Comparison of ENCODE assay signal across 12 cellular contexts in genomic region chr17:57553991-57554825, GRCh38.
DNase-seq lines count a peak whose midpoint lies in the region; ATAC-seq and TF ChIP-seq lines count a peak whose summit lies in the region.
"Had no signal": no experiment of that assay in that cellular context is flagged by ENCODE, and none has a peak within 500 bp of the region (broad histone marks: within the 10 kb centered on the region; RNA-seq: fewer than 3 reads in every experiment).

No MANE protein-coding gene starts in this region.

- DNase-seq in amniotic epithelial cell (ENCODE audit: low read depth): peak; percentile 91
- peak; percentile 19 for DNase-seq in kidney tubule cell (ENCODE audit: low spot score)
- no peak for DNase-seq in A172 (ENCODE audit: low spot score)
- no peak for DNase-seq in activated naive CD4-positive, alpha-beta T cell treated with anti-CD3 and anti-CD28 coated beads, Interleukin-2, amount 10 ng/mL, durations not matched to agents 7 days and 5 days
- DNase-seq in T-helper 9 cell: no peak
- DNase-seq: CD8-positive, alpha-beta memory T cell; NCI-H526 treated with DMSO at 0.1 percent for 48 hours had no signal

- TF ChIP-seq POLR2A in GM18505 (IDR thresholded peaks at IDR 0.05; ENCODE audit: borderline replicate concordance, extremely low read depth, insufficient read depth, insufficient read length): no peak

- H3K27me3 Mint-ChIP-seq in activated naive CD4-positive, alpha-beta T cell treated with anti-CD3 and anti-CD28 coated beads, Interleukin-2, amount 10 ng/mL, durations not matched to agents 7 days and 5 days: no peaks in the 10 kb centered on the region
- H3K27me3 Mint-ChIP-seq: CD8-positive, alpha-beta memory T cell had no signal

- H3K27ac Mint-ChIP-seq in activated naive CD4-positive, alpha-beta T cell treated with anti-CD3 and anti-CD28 coated beads, Interleukin-2, amount 10 ng/mL, durations not matched to agents 7 days and 5 days: no peak overlapping the region

- H3K9me3 ChIP-seq in HUES64 (ENCODE audit: insufficient read depth, low read depth, low read length): no peaks in the 10 kb centered on the region
- H3K9me3 ChIP-seq: thoracic aorta had no signal

- ATAC-seq in GM18505 (IDR thresholded peaks at IDR 0.05; ENCODE audit: unreplicated experiment): no peak

- WGBS in HUES64: 58% methylated on average over 14 of the region's 14 CpGs

- H3K9ac ChIP-seq in HUES64 (ENCODE audit: low read depth, low read length): no peak overlapping the region

- H3K4me1 ChIP-seq in ACC112 (ENCODE audit: control insufficient read depth, insufficient read depth, low read length, unreplicated experiment): peaks cover 20% of the 10 kb centered on the region
- peaks cover 68% of the 10 kb centered on the region for H3K4me1 ChIP-seq in HUES64 (ENCODE audit: insufficient read depth, low read length)

- H3K4me3 Mint-ChIP-seq in activated naive CD4-positive, alpha-beta T cell treated with anti-CD3 and anti-CD28 coated beads, Interleukin-2, amount 10 ng/mL, durations not matched to agents 7 days and 5 days: no peak overlapping the region
- H3K4me3 Mint-ChIP-seq: CD8-positive, alpha-beta memory T cell had no signal

- no peaks in the 10 kb centered on the region for H3K9me3 Mint-ChIP-seq in activated naive CD4-positive, alpha-beta T cell treated with anti-CD3 and anti-CD28 coated beads, Interleukin-2, amount 10 ng/mL, durations not matched to agents 7 days and 5 days
- H3K9me3 Mint-ChIP-seq: CD8-positive, alpha-beta memory T cell had no signal

- no peaks in the 10 kb centered on the region for H3K36me3 Mint-ChIP-seq in activated naive CD4-positive, alpha-beta T cell treated with anti-CD3 and anti-CD28 coated beads, Interleukin-2, amount 10 ng/mL, durations not matched to agents 7 days and 5 days

- peaks cover 9% of the 10 kb centered on the region for H3K4me1 Mint-ChIP-seq in activated naive CD4-positive, alpha-beta T cell treated with anti-CD3 and anti-CD28 coated beads, Interleukin-2, amount 10 ng/mL, durations not matched to agents 7 days and 5 days

- no peaks in the 10 kb centered on the region for H3K79me2 ChIP-seq in ACC112 (ENCODE audit: control insufficient read depth, insufficient read depth, low read length, unreplicated experiment)

- H3K36me3 ChIP-seq in ACC112 (ENCODE audit: insufficient read depth, low read length) (no peaks in the 10 kb centered on the region), HUES64 (ENCODE audit: insufficient read depth, low read length) (no peaks in the 10 kb centered on the region)
- H3K36me3 ChIP-seq: thoracic aorta had no signal

- H3K27ac ChIP-seq in ACC112 (ENCODE audit: low read depth, low read length): peak overlapping the region; percentile 31; the same call in 1 of the 2 replicates
- peak overlapping the region; percentile 52 for H3K27ac ChIP-seq in HUES64 (ENCODE audit: low read depth, low read length)
- H3K27ac ChIP-seq: skin epidermis, thoracic aorta had no signal

- no peaks in the 10 kb centered on the region for H3K27me3 ChIP-seq in ACC112 (ENCODE audit: insufficient read depth, low read length)
- no peaks in the 10 kb centered on the region for H3K27me3 ChIP-seq in HUES64 (ENCODE audit: insufficient read depth, low read length)

- CTCF ChIA-PET in activated naive CD4-positive, alpha-beta T cell treated with anti-CD3 and anti-CD28 coated beads, Interleukin-2, amount 10 ng/mL, durations not matched to agents 7 days and 5 days (lab: Charles Lee): interaction anchor here (2.0 kb wide), 1 partner anchor 311 kb away, joined by 8 read pairs; no protein-coding TSS in a partner anchor

- H3K4me3 ChIP-seq in ACC112 (ENCODE audit: low read depth, low read length) (peak overlapping the region; percentile 32; the same call in 1 of the 2 replicates), HUES64 (ENCODE audit: low read length) (no peak overlapping the region)
- H3K4me3 ChIP-seq: skin epidermis, thoracic aorta had no signal

- no peak overlapping the region for H2AFZ ChIP-seq in ACC112 (ENCODE audit: low read length, unreplicated experiment)

Comparison
In these comparisons a context has a peak if more than half of its experiments do, and no peak if none do; other contexts are left out.
1. DNase-seq: peak in amniotic epithelial cell (single experiment) and kidney tubule cell (single experiment); none in A172 (single experiment), activated naive CD4-positive, alpha-beta T cell treated with anti-CD3 and anti-CD28 coated beads, Interleukin-2, amount 10 ng/mL, durations not matched to agents 7 days and 5 days (single experiment) and T-helper 9 cell (single experiment).